ENCODE assay signal across 8 cellular contexts in the genomic region with DNA sequence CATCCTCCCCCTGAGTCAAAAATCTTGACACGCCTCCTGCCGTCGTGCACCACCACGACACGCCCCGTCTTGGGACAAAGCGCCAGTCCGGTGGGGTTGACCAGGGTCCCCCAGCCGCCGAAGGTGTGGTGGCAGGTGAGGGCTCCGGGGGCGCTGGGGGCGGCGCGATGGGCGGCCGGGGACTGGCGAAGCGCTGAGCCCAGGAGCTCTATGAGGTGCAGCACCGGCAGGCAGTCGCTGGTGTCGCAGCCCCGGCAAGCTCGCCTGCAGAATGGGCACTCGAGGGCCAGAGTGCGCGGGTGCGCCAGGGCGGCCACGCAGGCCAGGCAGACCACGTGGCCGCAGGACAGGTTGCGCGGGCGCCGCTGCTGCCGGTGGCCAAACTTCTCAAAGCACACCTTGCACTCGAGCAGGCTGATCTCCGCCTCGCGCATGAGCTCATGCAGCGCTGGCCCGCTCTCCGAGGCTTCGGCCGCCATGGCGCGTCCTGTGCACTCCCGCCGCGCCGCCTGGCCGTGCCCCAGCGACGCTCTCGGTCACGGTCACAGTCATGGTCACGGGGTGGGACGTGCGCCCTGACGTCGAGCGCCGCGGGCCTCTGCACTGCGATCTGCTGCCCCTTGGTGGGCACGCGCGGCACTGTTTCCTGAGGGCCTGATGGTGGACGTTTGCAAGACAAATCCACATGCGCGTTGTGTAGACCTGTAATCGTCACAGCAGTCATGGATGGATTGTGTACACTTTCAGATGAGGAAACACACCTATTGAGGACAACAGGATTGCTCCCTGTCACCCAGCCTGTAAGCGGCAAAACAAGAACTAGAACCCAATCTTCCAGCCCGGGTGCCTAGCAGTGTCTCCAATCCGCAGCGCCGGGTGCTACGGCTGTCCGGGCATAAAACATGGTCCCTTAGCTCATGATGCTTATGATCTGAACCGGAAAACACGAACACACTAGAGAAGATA. TPM values are rescaled to one million over a fixed set of nuclear protein-coding genes. Genes with fewer than 3 reads are reported as not detected.
DNase-seq lines count a peak whose midpoint lies in the region; ATAC-seq and TF ChIP-seq lines count a peak whose summit lies in the region.

A gene (minus strand): TSS at position 550 of the 966 bp plus-strand sequence. CDS start 71 bp downstream, at position 479.

- POLR2A ChIA-PET in OCI-LY7 (lab: Charles Lee): no interaction called here
- POLR2A ChIA-PET in naive thymus-derived CD8-positive, alpha-beta T cell (lab: Charles Lee): interaction anchor here (1.1 kb wide), 1 partner anchor 11 kb away, joined by 6 read pairs; no protein-coding TSS in a partner anchor

- H4K20me1 ChIP-seq in OCI-LY7 (ENCODE audit: insufficient read depth, low read length): no peaks in the 10 kb centered on the region

- H3K36me3 Mint-ChIP-seq in activated T-helper 2 cell treated with anti-CD3 and anti-CD28 coated beads, Interferon-gamma antibody, Interleukin-2, Interleukin-4, amounts not matched to agents 10 μg/mL and 5 μg/mL and 100 μg/mL, durations not matched to agents 14 hours and 24 hours and 36 hours (ENCODE audit: low read depth): no peaks in the 10 kb centered on the region
- peaks cover 3 to 28% (median 16%) of the 10 kb centered on the region in 3 donors for H3K36me3 Mint-ChIP-seq in naive thymus-derived CD8-positive, alpha-beta T cell
- no peaks in the 10 kb centered on the region for H3K36me3 Mint-ChIP-seq in stimulated activated effector memory CD8-positive, alpha-beta T cell treated with anti-CD3 and anti-CD28 coated beads, Interleukin-12 subunit alpha, Interleukin-12 subunit beta, amount 100 ng/mL, for 72 hours

- H3K36me3 ChIP-seq in OCI-LY7 (ENCODE audit: insufficient read depth, low read length): no peaks in the 10 kb centered on the region

- H2AFZ ChIP-seq in OCI-LY7 (ENCODE audit: low read length): no peak within 1 kb of the TSS

- peak; percentile 95 for ATAC-seq in HG03439 (IDR thresholded peaks at IDR 0.05; ENCODE audit: unreplicated experiment)
- peak; percentile 98 for ATAC-seq in naive thymus-derived CD8-positive, alpha-beta T cell
- peak; percentile 98 for ATAC-seq in stimulated activated effector memory CD8-positive, alpha-beta T cell treated with anti-CD3 and anti-CD28 coated beads, Interleukin-12 subunit alpha, Interleukin-12 subunit beta, amount 100 ng/mL, for 72 hours

- CTCF ChIA-PET in OCI-LY7 (lab: Charles Lee; ENCODE audit: unreplicated experiment): interaction anchor here (1.1 kb wide), 1 partner anchor 195 kb away, joined by 3 read pairs; no protein-coding TSS in a partner anchor

- peaks cover 13% of the 10 kb centered on the region for H3K4me1 Mint-ChIP-seq in activated T-helper 2 cell treated with anti-CD3 and anti-CD28 coated beads, Interferon-gamma antibody, Interleukin-2, Interleukin-4, amounts not matched to agents 10 μg/mL and 5 μg/mL and 100 μg/mL, durations not matched to agents 14 hours and 24 hours and 36 hours (ENCODE audit: low read depth)
- H3K4me1 Mint-ChIP-seq in naive thymus-derived CD8-positive, alpha-beta T cell: peaks cover 7 to 16% (median 12%) of the 10 kb centered on the region in 4 donors
- H3K4me1 Mint-ChIP-seq in stimulated activated effector memory CD8-positive, alpha-beta T cell treated with anti-CD3 and anti-CD28 coated beads, Interleukin-12 subunit alpha, Interleukin-12 subunit beta, amount 100 ng/mL, for 72 hours: peaks cover 7% of the 10 kb centered on the region

- no peaks in the 10 kb centered on the region for H3K9me3 ChIP-seq in OCI-LY7 (ENCODE audit: low read length)

- no peak within 1 kb of the TSS for H3K27ac ChIP-seq in OCI-LY7 (ENCODE audit: low read depth, low read length, poor library complexity, severe bottlenecking)

- peak; percentile 95 for TF ChIP-seq CTCF in AG09309 (IDR thresholded peaks at IDR 0.05; ENCODE audit: control insufficient read depth, insufficient read depth, low read depth, low read length, missing control alignments)
- TF ChIP-seq CTCF in OCI-LY7 (conservative IDR thresholded peaks at IDR 0.05; ENCODE audit: low read length): no peak; the same call in 1 of the 2 replicates

- intact Hi-C loops in OCI-LY7 (cut with micrococcal nuclease; ENCODE audit: unreplicated experiment): loop anchor here (5.0 kb wide), 1 partner anchor 380 kb away; no protein-coding TSS in a partner anchor
- intact Hi-C loops in activated T-helper 2 cell treated with anti-CD3 and anti-CD28 coated beads, Interferon-gamma antibody, Interleukin-2, Interleukin-4, amounts not matched to agents 10 μg/mL and 5 μg/mL and 100 μg/mL, durations not matched to agents 14 hours and 24 hours and 36 hours (cut with micrococcal nuclease): loop anchor here (2.0 to 5.0 kb wide), 2 partner anchors 32 to 380 kb away; a partner anchor contains a TSS

- DNase-seq in AG09309 (ENCODE audit: low read depth): peak; percentile 42
- no peak for DNase-seq in OCI-LY7 (ENCODE audit: low spot score)
- peak; percentile 66 for DNase-seq in activated T-helper 2 cell treated with anti-CD3 and anti-CD28 coated beads, Interferon-gamma antibody, Interleukin-2, Interleukin-4, amounts not matched to agents 10 μg/mL and 5 μg/mL and 100 μg/mL, durations not matched to agents 14 hours and 24 hours and 36 hours (ENCODE audit: low spot score)
- peak; percentile 86 for DNase-seq in fibroblast of peridontal ligament (ENCODE audit: extremely low read depth)
- DNase-seq in naive thymus-derived CD8-positive, alpha-beta T cell: peak; percentile 26 to 82 (median 66)
- peak; percentile 58 to 80 for DNase-seq in stimulated activated effector memory CD8-positive, alpha-beta T cell treated with anti-CD3 and anti-CD28 coated beads, Interleukin-12 subunit alpha, Interleukin-12 subunit beta, amount 100 ng/mL, for 72 hours (ENCODE audit: low spot score in 2 of 2)

- no peaks in the 10 kb centered on the region for H3K79me2 ChIP-seq in OCI-LY7 (ENCODE audit: insufficient read depth, low read depth, low read length)

- no peak within 1 kb of the TSS for H3K27ac Mint-ChIP-seq in activated T-helper 2 cell treated with anti-CD3 and anti-CD28 coated beads, Interferon-gamma antibody, Interleukin-2, Interleukin-4, amounts not matched to agents 10 μg/mL and 5 μg/mL and 100 μg/mL, durations not matched to agents 14 hours and 24 hours and 36 hours
- H3K27ac Mint-ChIP-seq in naive thymus-derived CD8-positive, alpha-beta T cell: peak within 1 kb of the TSS in 9 of 10 donors; percentile 22 to 92 (median 71)
- no peak within 1 kb of the TSS for H3K27ac Mint-ChIP-seq in stimulated activated effector memory CD8-positive, alpha-beta T cell treated with anti-CD3 and anti-CD28 coated beads, Interleukin-12 subunit alpha, Interleukin-12 subunit beta, amount 100 ng/mL, for 72 hours

- H3K27me3 Mint-ChIP-seq in activated T-helper 2 cell treated with anti-CD3 and anti-CD28 coated beads, Interferon-gamma antibody, Interleukin-2, Interleukin-4, amounts not matched to agents 10 μg/mL and 5 μg/mL and 100 μg/mL, durations not matched to agents 14 hours and 24 hours and 36 hours (ENCODE audit: low read depth): peaks cover 56% of the 10 kb centered on the region
- peaks cover 0 to 5% (median 3%) of the 10 kb centered on the region in 5 donors for H3K27me3 Mint-ChIP-seq in naive thymus-derived CD8-positive, alpha-beta T cell

- no peaks in the 10 kb centered on the region for H3K9me2 ChIP-seq in OCI-LY7 (ENCODE audit: insufficient read depth, low read length)

- H3K4me3 ChIP-seq in AG09309 (ENCODE audit: control insufficient read depth, low read depth, low read length) (peak within 1 kb of the TSS; percentile 35), OCI-LY7 (ENCODE audit: low read depth, low read length, poor library complexity, severe bottlenecking) (no peak within 1 kb of the TSS)

- TF ChIP-seq POLR2A in GM19099 (IDR thresholded peaks at IDR 0.05; ENCODE audit: extremely low read depth, insufficient read length, low read depth): peak; percentile 53

- no TSS peak for BruUV-seq in OCI-LY7 (replicated peaks; lab: Mats Ljungman, UMichigan)

- H3K4me1 ChIP-seq in OCI-LY7 (ENCODE audit: insufficient read depth, low read length, poor library complexity, severe bottlenecking): no peaks in the 10 kb centered on the region

- peak within 1 kb of the TSS; percentile 17; the same call in 1 of the 2 replicates for H3K4me2 ChIP-seq in OCI-LY7 (ENCODE audit: low read length)

- H3K9me3 Mint-ChIP-seq in activated T-helper 2 cell treated with anti-CD3 and anti-CD28 coated beads, Interferon-gamma antibody, Interleukin-2, Interleukin-4, amounts not matched to agents 10 μg/mL and 5 μg/mL and 100 μg/mL, durations not matched to agents 14 hours and 24 hours and 36 hours: no peaks in the 10 kb centered on the region
- H3K9me3 Mint-ChIP-seq in naive thymus-derived CD8-positive, alpha-beta T cell: peaks cover 0 to 39% (median 9%) of the 10 kb centered on the region in 9 donors
- no peaks in the 10 kb centered on the region for H3K9me3 Mint-ChIP-seq in stimulated activated effector memory CD8-positive, alpha-beta T cell treated with anti-CD3 and anti-CD28 coated beads, Interleukin-12 subunit alpha, Interleukin-12 subunit beta, amount 100 ng/mL, for 72 hours

- H3K4me3 Mint-ChIP-seq in activated T-helper 2 cell treated with anti-CD3 and anti-CD28 coated beads, Interferon-gamma antibody, Interleukin-2, Interleukin-4, amounts not matched to agents 10 μg/mL and 5 μg/mL and 100 μg/mL, durations not matched to agents 14 hours and 24 hours and 36 hours (ENCODE audit: low read depth): peak within 1 kb of the TSS; percentile 59
- peak within 1 kb of the TSS; percentile 75 to 95 (median 88) for H3K4me3 Mint-ChIP-seq in naive thymus-derived CD8-positive, alpha-beta T cell
- H3K4me3 Mint-ChIP-seq in stimulated activated effector memory CD8-positive, alpha-beta T cell treated with anti-CD3 and anti-CD28 coated beads, Interleukin-12 subunit alpha, Interleukin-12 subunit beta, amount 100 ng/mL, for 72 hours: peak within 1 kb of the TSS; percentile 63

RNA-seq across cellular contexts. Expression of the gene that starts here (rescaled TPM):
- total RNA-seq in OCI-LY7 (2014; rRNA removed; shearing (Covaris generic)): not detected in 2 replicates
- total RNA-seq in OCI-LY7 (2022): not detected in 2 replicates
- total RNA-seq in activated T-helper 2 cell treated with anti-CD3 and anti-CD28 coated beads, Interferon-gamma antibody, Interleukin-2, Interleukin-4, amounts not matched to agents 10 μg/mL and 5 μg/mL and 100 μg/mL, durations not matched to agents 14 hours and 24 hours and 36 hours: 0.23 and 0.43 TPM in 2 replicates
- 1 to 10 TPM; 2.1 TPM for total RNA-seq in naive thymus-derived CD8-positive, alpha-beta T cell
- polyA plus RNA-seq in naive thymus-derived CD8-positive, alpha-beta T cell: 1 to 10 TPM in 1 of 3 donors, under 1 TPM in 2; 0.19 to 1.8 (median 0.80) TPM

Comparison
In these comparisons a context has a peak if more than half of its experiments do, and no peak if none do; other contexts are left out.
1. Peak in DNase-seq in activated T-helper 2 cell treated with anti-CD3 and anti-CD28 coated beads, Interferon-gamma antibody, Interleukin-2, Interleukin-4, amounts not matched to agents 10 μg/mL and 5 μg/mL and 100 μg/mL, durations not matched to agents 14 hours and 24 hours and 36 hours; RNA of the gene not detected or under 1 TPM.
2. H3K27ac Mint-ChIP-seq: peak in naive thymus-derived CD8-positive, alpha-beta T cell (9 of 10); none in activated T-helper 2 cell treated with anti-CD3 and anti-CD28 coated beads, Interferon-gamma antibody, Interleukin-2, Interleukin-4, amounts not matched to agents 10 μg/mL and 5 μg/mL and 100 μg/mL, durations not matched to agents 14 hours and 24 hours and 36 hours (single experiment) and stimulated activated effector memory CD8-positive, alpha-beta T cell treated with anti-CD3 and anti-CD28 coated beads, Interleukin-12 subunit alpha, Interleukin-12 subunit beta, amount 100 ng/mL, for 72 hours (single experiment).
3. Peak in every context shown above with its lines, with median percentiles within 50 percentile points of each other: ATAC-seq and H3K4me3 Mint-ChIP-seq.